In the genomic region with DNA sequence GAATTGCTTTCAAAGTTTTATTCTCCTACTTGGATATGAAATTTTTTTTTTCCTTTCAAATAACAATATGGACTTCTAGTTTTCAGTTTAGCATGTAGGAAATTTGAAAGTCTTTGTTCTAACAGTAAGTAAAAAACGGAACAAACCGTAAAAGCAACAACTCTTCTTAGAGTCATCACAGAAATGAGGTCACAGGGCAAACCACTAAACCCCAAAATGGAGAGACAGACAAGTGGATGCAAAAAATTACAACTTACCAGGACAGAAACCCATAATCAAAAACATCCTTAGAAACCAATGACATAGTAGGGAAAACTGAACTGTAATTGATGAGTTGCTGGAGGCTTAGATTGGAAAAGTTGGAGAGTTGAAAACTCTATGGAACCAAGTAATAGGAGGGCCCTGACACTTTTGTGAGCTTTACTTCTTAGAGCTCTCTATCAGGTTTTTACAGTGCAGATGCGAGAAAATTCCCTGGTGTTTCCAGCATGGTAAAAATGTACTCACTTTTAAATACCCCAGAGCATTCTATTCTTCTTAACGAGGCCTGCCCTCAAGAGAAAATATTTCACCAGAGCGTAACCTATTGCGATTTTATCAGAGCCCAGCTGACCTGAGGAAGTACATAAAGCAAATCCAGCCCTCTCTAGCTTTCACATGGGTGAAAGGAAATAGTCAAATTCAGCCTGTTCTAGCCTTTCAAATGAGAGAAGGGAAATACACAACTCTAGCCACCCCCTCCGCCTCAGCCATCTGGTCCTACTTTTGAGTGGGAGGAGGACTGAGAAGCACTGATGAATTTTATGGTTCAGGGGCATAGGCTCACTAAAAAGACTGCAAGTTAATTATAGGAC, we compare ENCODE assay signal across 12 cellular contexts. TPM values are rescaled to one million over a fixed set of nuclear protein-coding genes. Genes with fewer than 3 reads are reported as not detected.
A peak's percentile ranks its signal among the peaks of the same experiment; 100 is the strongest.
DNase-seq lines count a peak whose midpoint lies in the region; ATAC-seq and TF ChIP-seq lines count a peak whose summit lies in the region.
"Had no signal": no experiment of that assay in that cellular context is flagged by ENCODE, and none has a peak within 500 bp of the region (broad histone marks: within the 10 kb centered on the region; RNA-seq: fewer than 3 reads in every experiment).

No MANE protein-coding gene starts in this region.

- ATAC-seq in GM21367 (IDR thresholded peaks at IDR 0.05; ENCODE audit: unreplicated experiment), result peak; percentile 55
- no peak for ATAC-seq in HG02973 (IDR thresholded peaks at IDR 0.05; ENCODE audit: unreplicated experiment)
- ATAC-seq: esophagus mucosa had no signal

- no peak overlapping the region for H3K27ac ChIP-seq in CD4-positive, alpha-beta memory T cell (ENCODE audit: low read depth, low read length)
- H3K27ac ChIP-seq in effector memory CD4-positive, alpha-beta T cell (ENCODE audit: insufficient read depth, low read length, poor library complexity, severe bottlenecking), result no peak overlapping the region
- H3K27ac ChIP-seq: RWPE1 had no signal

- H3K36me3 Mint-ChIP-seq in CD4-positive, alpha-beta memory T cell, result no peaks in the 10 kb centered on the region

- peaks cover 0 to under 1% (median 0%) of the 10 kb centered on the region in 8 donors for H3K9me3 Mint-ChIP-seq in CD4-positive, alpha-beta memory T cell
- H3K9me3 Mint-ChIP-seq: activated T-helper 2 cell treated with anti-CD3 and anti-CD28 coated beads, Interferon-gamma antibody, Interleukin-2, Interleukin-4, amounts not matched to agents 10 μg/mL and 5 μg/mL and 100 μg/mL, durations not matched to agents 14 hours and 24 hours and 36 hours had no signal

- peaks cover 15 to 25% (median 21%) of the 10 kb centered on the region in 4 donors for H3K4me1 Mint-ChIP-seq in CD4-positive, alpha-beta memory T cell

- H3K9me2 ChIP-seq in Loucy (replicated peaks; ENCODE audit: low read depth, low read length), result no peaks in the 10 kb centered on the region

- intact Hi-C loops in CD4-positive, alpha-beta memory T cell (cut with micrococcal nuclease), result no loop called here

- no peak overlapping the region for H3K9ac ChIP-seq in Loucy (ENCODE audit: low read depth, low read length, poor library complexity, severe bottlenecking)

- peak overlapping the region; percentile 54 to 91 (median 81) for H3K27ac Mint-ChIP-seq in CD4-positive, alpha-beta memory T cell
- H3K27ac Mint-ChIP-seq: activated T-helper 2 cell treated with anti-CD3 and anti-CD28 coated beads, Interferon-gamma antibody, Interleukin-2, Interleukin-4, amounts not matched to agents 10 μg/mL and 5 μg/mL and 100 μg/mL, durations not matched to agents 14 hours and 24 hours and 36 hours had no signal

- CTCF ChIA-PET in CD4-positive, alpha-beta memory T cell (lab: Charles Lee; ENCODE audit: partially characterized antibody), result interaction anchor here (1.3 kb wide), 1 partner anchor 142 kb away, joined by 3 read pairs; no protein-coding TSS in a partner anchor
- CTCF ChIA-PET in HEK293T (lab: Yijun Ruan, JAX), result interaction anchor here (0.8 kb wide), 1 partner anchor 19 kb away, joined by 4 read pairs; no protein-coding TSS in a partner anchor

- no peaks in the 10 kb centered on the region for H4K20me1 ChIP-seq in Loucy (ENCODE audit: insufficient read depth, low read length, poor library complexity, severe bottlenecking)

- POLR2A ChIA-PET in CD4-positive, alpha-beta memory T cell (lab: Charles Lee; ENCODE audit: partially characterized antibody), result no interaction called here
- POLR2A ChIA-PET in HEK293T (lab: Yijun Ruan, JAX), result no interaction called here

- peaks cover 17% of the 10 kb centered on the region for H3K4me1 ChIP-seq in CD4-positive, alpha-beta memory T cell (ENCODE audit: insufficient read depth, low read length)
- peaks cover 17% of the 10 kb centered on the region for H3K4me1 ChIP-seq in Loucy (ENCODE audit: insufficient read depth, low read length, poor library complexity, severe bottlenecking)
- H3K4me1 ChIP-seq in effector memory CD4-positive, alpha-beta T cell (ENCODE audit: control insufficient read depth, insufficient read depth, low read length, poor library complexity, severe bottlenecking), result no peaks in the 10 kb centered on the region

- peak in 4 of 5 donors; percentile 12 to 31 (median 22) for DNase-seq in CD4-positive, alpha-beta memory T cell
- no peak for DNase-seq in effector memory CD4-positive, alpha-beta T cell
- DNase-seq in HEK293T (ENCODE audit: extremely low spot score) (no peak), islet precursor cell (no peak)
- DNase-seq in stimulated activated CD4-positive, alpha-beta T cell treated with anti-CD3 and anti-CD28 coated beads, Interleukin-2, amount 100 ng/mL, for 48 hours, result no peak

- H3K36me3 ChIP-seq in CD4-positive, alpha-beta memory T cell (ENCODE audit: insufficient read depth, low read length), result no peaks in the 10 kb centered on the region
- H3K36me3 ChIP-seq in Loucy (ENCODE audit: insufficient read depth, low read length), result no peaks in the 10 kb centered on the region
- no peaks in the 10 kb centered on the region for H3K36me3 ChIP-seq in effector memory CD4-positive, alpha-beta T cell (ENCODE audit: control insufficient read depth, insufficient read depth, low read length)

- no peak for TF ChIP-seq CTCF in Loucy (conservative IDR thresholded peaks at IDR 0.05; ENCODE audit: low read length)

- peak overlapping the region; percentile 1 to 79 (median 22) for H3K4me3 Mint-ChIP-seq in CD4-positive, alpha-beta memory T cell

- H3K27me3 ChIP-seq in CD4-positive, alpha-beta memory T cell (ENCODE audit: insufficient read depth, low read length), result no peaks in the 10 kb centered on the region
- H3K27me3 ChIP-seq in Loucy (ENCODE audit: insufficient read depth, low read length, poor library complexity, severe bottlenecking), result no peaks in the 10 kb centered on the region
- no peaks in the 10 kb centered on the region for H3K27me3 ChIP-seq in effector memory CD4-positive, alpha-beta T cell (replicated peaks; ENCODE audit: control insufficient read depth, insufficient read depth, low read length, poor library complexity, severe bottlenecking)

- H2AFZ ChIP-seq in Loucy (ENCODE audit: low read length), result peak overlapping the region; percentile 61

- no peaks in the 10 kb centered on the region for H3K9me3 ChIP-seq in CD4-positive, alpha-beta memory T cell (ENCODE audit: control insufficient read depth in 1 of 2, low read length in 2 of 2)
- H3K9me3 ChIP-seq in Loucy (ENCODE audit: insufficient read depth, low read depth, low read length), result no peaks in the 10 kb centered on the region
- H3K9me3 ChIP-seq in effector memory CD4-positive, alpha-beta T cell (ENCODE audit: control insufficient read depth, low read length), result no peaks in the 10 kb centered on the region

- no peaks in the 10 kb centered on the region for H3K79me2 ChIP-seq in Loucy (ENCODE audit: insufficient read depth, low read length)

- H3F3A ChIP-seq in Loucy (ENCODE audit: low read depth), result no peaks in the 10 kb centered on the region

- H3K4me2 ChIP-seq in Loucy (ENCODE audit: low read depth, low read length, poor library complexity, severe bottlenecking), result peak overlapping the region; percentile 12

- H3K4me3 ChIP-seq in CD4-positive, alpha-beta memory T cell (ENCODE audit: low read length in 2 of 2), result no peak overlapping the region
- H3K4me3 ChIP-seq in Loucy (ENCODE audit: low read length, poor library complexity, severe bottlenecking), result no peak overlapping the region
- H3K4me3 ChIP-seq in effector memory CD4-positive, alpha-beta T cell (ENCODE audit: insufficient read depth, low read depth, low read length, poor library complexity, severe bottlenecking), result peak overlapping the region; percentile 11

- no peaks in the 10 kb centered on the region for H3K27me3 Mint-ChIP-seq in CD4-positive, alpha-beta memory T cell

TF ChIP-seq in HEK293T, 16 proteins besides CTCF, POLR2A, EP300 and RAD21:
- no peak for TF ChIP-seq NFRKB (IDR thresholded peaks at IDR 0.05)
- no peak for TF ChIP-seq BHLHE40 (IDR thresholded peaks at IDR 0.05; ENCODE audit: borderline replicate concordance)
- no peak for TF ChIP-seq FOXA1 (IDR thresholded peaks at IDR 0.05)
- TF ChIP-seq CTBP1 (IDR thresholded peaks at IDR 0.05; ENCODE audit: borderline replicate concordance), result no peak
- no peak for TF ChIP-seq ZNF384 (IDR thresholded peaks at IDR 0.05)
- TF ChIP-seq SUZ12 (IDR thresholded peaks at IDR 0.05), result no peak
- no peak for TF ChIP-seq HDGF (IDR thresholded peaks at IDR 0.05; ENCODE audit: borderline replicate concordance)

RNA-seq across cellular contexts. Expression of a gene that starts 39.2 kb away (rescaled TPM):
- total RNA-seq in CD4-positive, alpha-beta memory T cell, result not detected
- polyA plus RNA-seq in CD4-positive, alpha-beta memory T cell, result under 1 TPM in 1 of 2 donors, not detected in 1; 0.28 TPM
- total RNA-seq: activated T-helper 2 cell treated with anti-CD3 and anti-CD28 coated beads, Interferon-gamma antibody, Interleukin-2, Interleukin-4, amounts not matched to agents 10 μg/mL and 5 μg/mL and 100 μg/mL, durations not matched to agents 14 hours and 24 hours and 36 hours; esophagus mucosa had no signal
- polyA plus RNA-seq: BJ had no signal

Comparison
In these comparisons a context has a peak if more than half of its experiments do, and no peak if none do; other contexts are left out.
1. DNase-seq: peak in CD4-positive, alpha-beta memory T cell (4 of 5); none in effector memory CD4-positive, alpha-beta T cell (0 of 3), HEK293T (single experiment), islet precursor cell (single experiment) and stimulated activated CD4-positive, alpha-beta T cell treated with anti-CD3 and anti-CD28 coated beads, Interleukin-2, amount 100 ng/mL, for 48 hours (0 of 2).